ENCODE assay signal across 10 cellular contexts in genomic region chr19:46408611-46409039, GRCh38. TPM values are rescaled to one million over a fixed set of nuclear protein-coding genes. Genes with fewer than 3 reads are reported as not detected.
DNase-seq lines count a peak whose midpoint lies in the region; ATAC-seq and TF ChIP-seq lines count a peak whose summit lies in the region.
"Had no signal": no experiment of that assay in that cellular context is flagged by ENCODE, and none has a peak within 500 bp of the region (broad histone marks: within the 10 kb centered on the region; RNA-seq: fewer than 3 reads in every experiment).

No MANE protein-coding gene starts in this region.

- peaks cover 19% of the 10 kb centered on the region for H3K4me1 Mint-ChIP-seq in activated naive CD8-positive, alpha-beta T cell treated with anti-CD3 and anti-CD28 coated beads, Interleukin-2, amount 10 ng/mL, durations not matched to agents 7 days and 5 days
- peaks cover 12% of the 10 kb centered on the region for H3K4me1 Mint-ChIP-seq in activated naive CD8-positive, alpha-beta T cell treated with anti-CD3 and anti-CD28 coated beads for 36 hours

- no peak for TF ChIP-seq CTCF in fibroblast of villous mesenchyme (IDR thresholded peaks at IDR 0.05; ENCODE audit: insufficient read depth, low read depth, low read length)

- no peak for DNase-seq in activated naive CD8-positive, alpha-beta T cell treated with anti-CD3 and anti-CD28 coated beads, Interleukin-2, amount 10 ng/mL, durations not matched to agents 7 days and 5 days
- DNase-seq in activated naive CD8-positive, alpha-beta T cell treated with anti-CD3 and anti-CD28 coated beads for 36 hours, result no peak
- DNase-seq in fibroblast of villous mesenchyme (ENCODE audit: low read depth) (peak; percentile 87), mucosa of gallbladder (ENCODE audit: low spot score) (peak; percentile 53), ureter (ENCODE audit: low spot score) (peak; percentile 74), activated T-cell treated with anti-CD3 and anti-CD28 coated beads for 4 hours (no peak)
- DNase-seq in stimulated activated naive CD4-positive, alpha-beta T cell treated with Interleukin-2 at 50 U/mL for 16 hours (lab: John Stamatoyannopoulos, UW), result no peak
- DNase-seq: NCI-H1694 treated with DMSO at 0.1 percent for 48 hours had no signal

- peak overlapping the region; percentile 61 for H3K4me3 Mint-ChIP-seq in activated naive CD8-positive, alpha-beta T cell treated with anti-CD3 and anti-CD28 coated beads, Interleukin-2, amount 10 ng/mL, durations not matched to agents 7 days and 5 days
- H3K4me3 Mint-ChIP-seq in activated naive CD8-positive, alpha-beta T cell treated with anti-CD3 and anti-CD28 coated beads for 36 hours, result no peak overlapping the region

- peaks cover 83% of the 10 kb centered on the region for H3K27me3 Mint-ChIP-seq in activated naive CD8-positive, alpha-beta T cell treated with anti-CD3 and anti-CD28 coated beads, Interleukin-2, amount 10 ng/mL, durations not matched to agents 7 days and 5 days
- peaks cover 96% of the 10 kb centered on the region for H3K27me3 Mint-ChIP-seq in activated naive CD8-positive, alpha-beta T cell treated with anti-CD3 and anti-CD28 coated beads for 36 hours

- H3K36me3 Mint-ChIP-seq in activated naive CD8-positive, alpha-beta T cell treated with anti-CD3 and anti-CD28 coated beads, Interleukin-2, amount 10 ng/mL, durations not matched to agents 7 days and 5 days, result no peaks in the 10 kb centered on the region
- no peaks in the 10 kb centered on the region for H3K36me3 Mint-ChIP-seq in activated naive CD8-positive, alpha-beta T cell treated with anti-CD3 and anti-CD28 coated beads for 36 hours

- ATAC-seq in activated naive CD8-positive, alpha-beta T cell treated with anti-CD3 and anti-CD28 coated beads, Interleukin-2, amount 10 ng/mL, durations not matched to agents 7 days and 5 days (ENCODE audit: low read depth), result no peak
- no peak for ATAC-seq in HG02884 (IDR thresholded peaks at IDR 0.05; ENCODE audit: unreplicated experiment)

- peak overlapping the region; percentile 40 for H3K4me3 ChIP-seq in fibroblast of villous mesenchyme (ENCODE audit: low read depth, low read length)

- no peak overlapping the region for H3K27ac Mint-ChIP-seq in activated naive CD8-positive, alpha-beta T cell treated with anti-CD3 and anti-CD28 coated beads, Interleukin-2, amount 10 ng/mL, durations not matched to agents 7 days and 5 days
- no peak overlapping the region for H3K27ac Mint-ChIP-seq in activated naive CD8-positive, alpha-beta T cell treated with anti-CD3 and anti-CD28 coated beads for 36 hours

- POLR2A ChIA-PET in activated naive CD8-positive, alpha-beta T cell treated with anti-CD3 and anti-CD28 coated beads, Interleukin-2, amount 10 ng/mL, durations not matched to agents 7 days and 5 days (lab: Charles Lee), result no interaction called here

- no peaks in the 10 kb centered on the region for H3K9me3 Mint-ChIP-seq in activated naive CD8-positive, alpha-beta T cell treated with anti-CD3 and anti-CD28 coated beads, Interleukin-2, amount 10 ng/mL, durations not matched to agents 7 days and 5 days
- no peaks in the 10 kb centered on the region for H3K9me3 Mint-ChIP-seq in activated naive CD8-positive, alpha-beta T cell treated with anti-CD3 and anti-CD28 coated beads for 36 hours

RNA-seq across cellular contexts. Expression of gene CCDC8, which starts 4.7 kb away (rescaled TPM):
- total RNA-seq in activated naive CD8-positive, alpha-beta T cell treated with anti-CD3 and anti-CD28 coated beads, Interleukin-2, amount 10 ng/mL, durations not matched to agents 7 days and 5 days, result not detected
- under 1 TPM; 0.08 TPM for total RNA-seq in activated naive CD8-positive, alpha-beta T cell treated with anti-CD3 and anti-CD28 coated beads for 36 hours
- total RNA-seq in fibroblast of villous mesenchyme (8.6 and 12.9 TPM in 2 replicates), mucosa of gallbladder (8.5 TPM), ureter (10.7 TPM)
- total RNA-seq: mononuclear cell had no signal

RNA-seq across cellular contexts. Expression of gene PNMA8C, which starts 20.1 kb away (rescaled TPM):
- under 1 TPM in 1 of 2 experiments, not detected in 1; 0.11 TPM for total RNA-seq in activated naive CD8-positive, alpha-beta T cell treated with anti-CD3 and anti-CD28 coated beads, Interleukin-2, amount 10 ng/mL, durations not matched to agents 7 days and 5 days
- total RNA-seq in activated naive CD8-positive, alpha-beta T cell treated with anti-CD3 and anti-CD28 coated beads for 36 hours, result not detected
- total RNA-seq in fibroblast of villous mesenchyme (under 0.01 TPM in 2 replicates), mucosa of gallbladder (1.4 TPM), ureter (0.23 TPM)
- total RNA-seq: mononuclear cell had no signal

Comparison
In these comparisons a context has a peak if more than half of its experiments do, and no peak if none do; other contexts are left out.
1. DNase-seq: peak in fibroblast of villous mesenchyme (single experiment), mucosa of gallbladder (single experiment) and ureter (single experiment); none in activated naive CD8-positive, alpha-beta T cell treated with anti-CD3 and anti-CD28 coated beads, Interleukin-2, amount 10 ng/mL, durations not matched to agents 7 days and 5 days (single experiment), activated naive CD8-positive, alpha-beta T cell treated with anti-CD3 and anti-CD28 coated beads for 36 hours (single experiment), activated T-cell treated with anti-CD3 and anti-CD28 coated beads for 4 hours (single experiment) and stimulated activated naive CD4-positive, alpha-beta T cell treated with Interleukin-2 at 50 U/mL for 16 hours (single experiment).